ENCODE assay signal across 8 cellular contexts in genomic region chrX:27336466-27337091, GRCh38.
A peak's percentile ranks its signal among the peaks of the same experiment; 100 is the strongest.
DNase-seq lines count a peak whose midpoint lies in the region; ATAC-seq, FAIRE-seq and TF ChIP-seq lines count a peak whose summit lies in the region.

No MANE protein-coding gene starts in this region.

- no peaks in the 10 kb centered on the region for H3K4me1 ChIP-seq in A549
- H3K4me1 ChIP-seq in lung (ENCODE audit: control insufficient read depth in 2 of 2, insufficient read depth in 2 of 2, low read length in 2 of 2) = no peaks in the 10 kb centered on the region

- TF ChIP-seq CTCF in A549 (IDR thresholded peaks at IDR 0.05) (peak; percentile 52), GM10248 (IDR thresholded peaks at IDR 0.05; ENCODE audit: control extremely low read depth, extremely low read depth, low read depth, missing control alignments) (peak; percentile 57), RWPE1 (conservative IDR thresholded peaks at IDR 0.05; ENCODE audit: low read depth) (peak; percentile 68), bronchial epithelial cell (IDR thresholded peaks at IDR 0.05; ENCODE audit: insufficient read depth, low read length, severe bottlenecking) (peak; percentile 65), lung (IDR thresholded peaks at IDR 0.05; ENCODE audit: control extremely low read depth, extremely low read depth) (peak; percentile 31)

- TF ChIP-seq POLR2A in A549 (IDR thresholded peaks at IDR 0.05; ENCODE audit: low read length) = no peak

- peak; percentile 1 to 23 for DNase-seq in A549 (ENCODE audit: low read depth in 1 of 2, low spot score in 1 of 2)
- peak; percentile 18 for DNase-seq in GM10248 (ENCODE audit: extremely low spot score)
- peak; percentile 10 for DNase-seq in HS-5 (ENCODE audit: low read depth)
- peak; percentile 1 for DNase-seq in RWPE1 (ENCODE audit: low spot score)
- peak; percentile 2 for DNase-seq in bronchial epithelial cell (ENCODE audit: low read depth)
- peak; percentile 37 for DNase-seq in lung (ENCODE audit: low spot score)
- DNase-seq in NK-92 (lab: John Stamatoyannopoulos, UW; ENCODE audit: unreplicated experiment) = no peak

- no peak overlapping the region for H3K27ac ChIP-seq in A549
- no peak overlapping the region for H3K27ac ChIP-seq in RWPE1
- no peak overlapping the region for H3K27ac ChIP-seq in lung (ENCODE audit: low read depth in 1 of 2, low read length in 1 of 2)

- H3K4me3 ChIP-seq in A549 (no peak overlapping the region), bronchial epithelial cell (ENCODE audit: low read depth, low read length) (no peak overlapping the region), lung (no peak overlapping the region)

- TF ChIP-seq EP300 in A549 (IDR thresholded peaks at IDR 0.05) = no peak

- peak overlapping the region; percentile 21; the same call in 1 of the 3 replicates for H3K4me2 ChIP-seq in A549

- H3K27me3 ChIP-seq in bronchial epithelial cell (ENCODE audit: control insufficient read depth, insufficient read depth, low read length) (no peaks in the 10 kb centered on the region), lung (ENCODE audit: control insufficient read depth, insufficient read depth) (no peaks in the 10 kb centered on the region)

- POLR2A ChIA-PET in A549 (lab: Yijun Ruan, JAX) (no interaction called here), GM10248 (lab: Yijun Ruan, JAX) (no interaction called here), RWPE1 (lab: Yijun Ruan, JAX; ENCODE audit: low non-redundant PET) (no interaction called here)

- ATAC-seq in A549 (no peak), lung (ENCODE audit: insufficient read depth, low FRiP score) (no peak), GM21515 (IDR thresholded peaks at IDR 0.05; ENCODE audit: unreplicated experiment) (no peak)

- 4% methylated on average over 9 of the region's 9 CpGs for WGBS in A549 (ENCODE audit: missing lambda C conversion rate)
- WGBS in lung, 2 donors = 18 to 19% methylated on average over 9 of the region's 9 CpGs

- H3K36me3 ChIP-seq in bronchial epithelial cell (ENCODE audit: control insufficient read depth, insufficient read depth, low read length) = no peaks in the 10 kb centered on the region
- no peaks in the 10 kb centered on the region for H3K36me3 ChIP-seq in lung (ENCODE audit: control insufficient read depth in 2 of 2, insufficient read depth in 2 of 2, low read length in 2 of 2)

- TF ChIP-seq RAD21 in A549 (conservative IDR thresholded peaks at IDR 0.05 in 1 of 2, IDR thresholded peaks at IDR 0.05 in 1 of 2) = peak in 1 of 2 experiments; percentile 27; a peak in 2 of 5 replicates

- FAIRE-seq in A549 (lab: Jason Lieb, UNC) = peak; percentile 63
- FAIRE-seq in bronchial epithelial cell (lab: Jason Lieb, UNC) = no peak

- H3K9me3 ChIP-seq in A549 (no peaks in the 10 kb centered on the region), lung (ENCODE audit: control insufficient read depth in 2 of 2, insufficient read depth in 1 of 2, low read length in 1 of 2) (no peaks in the 10 kb centered on the region)

- CTCF ChIA-PET in A549 (lab: Yijun Ruan, JAX) = interaction anchor here (0.5 to 1.2 kb wide), 3 partner anchors 35 to 684 kb away, joined by 3 to 5 read pairs (median 3); no protein-coding TSS in a partner anchor
- CTCF ChIA-PET in GM10248 (lab: Yijun Ruan, JAX) = interaction anchor here (0.6 to 1.0 kb wide), 4 partner anchors 11 to 30 kb away, joined by 3 to 4 read pairs (median 3); no protein-coding TSS in a partner anchor
- CTCF ChIA-PET in RWPE1 (lab: Yijun Ruan, JAX) = interaction anchor here (0.7 kb wide), 1 partner anchor 1481 kb away, joined by 4 read pairs; no protein-coding TSS in a partner anchor

TF ChIP-seq in A549, 52 proteins besides CTCF, POLR2A, EP300 and RAD21:
- TF ChIP-seq ELK1 (IDR thresholded peaks at IDR 0.05; ENCODE audit: low read depth, low read length) (no peak), HEYL (CRISPR knock-in tag; IDR thresholded peaks at IDR 0.05) (no peak), MAX (IDR thresholded peaks at IDR 0.05) (peak; percentile 74), CBX2 (IDR thresholded peaks at IDR 0.05; ENCODE audit: borderline replicate concordance, low read depth) (no peak), CHD4 (IDR thresholded peaks at IDR 0.05; ENCODE audit: borderline replicate concordance) (no peak), E2F6 (IDR thresholded peaks at IDR 0.05; ENCODE audit: borderline replicate concordance, low read depth) (peak; percentile 34; the same call in 1 of the 2 replicates), NR3C1 (IDR thresholded peaks at IDR 0.05) (no peak), HES2 (IDR thresholded peaks at IDR 0.05) (no peak), ZFP36 (IDR thresholded peaks at IDR 0.05; ENCODE audit: borderline replicate concordance, partially characterized antibody) (no peak), TFCP2L1 (CRISPR knock-in tag; IDR thresholded peaks at IDR 0.05) (no peak), FOSL2 (IDR thresholded peaks at IDR 0.05) (no peak), FOSL2 (CRISPR knock-in tag; IDR thresholded peaks at IDR 0.05) (no peak), SMC3 (IDR thresholded peaks at IDR 0.05) (0 out of 3 replicates have a peak, but pooled peaks have one; percentile 26)
TF ChIP-seq in A549: peak in this region for 3.
